30 cellular contexts compared by ENCODE assay signal in genomic region chr2:121492409-121492808, GRCh38. TPM values are rescaled to one million over a fixed set of nuclear protein-coding genes. Genes with fewer than 3 reads are reported as not detected.
"Had no signal": no experiment of that assay in that cellular context is flagged by ENCODE, and none has a peak within 500 bp of the region (broad histone marks: within the 10 kb centered on the region; RNA-seq: fewer than 3 reads in every experiment).

No MANE protein-coding gene starts in this region.

- DNase-seq: activated CD4-positive, alpha-beta T cell treated with anti-CD3 and anti-CD28 coated beads for 48 hours; activated CD4-positive, alpha-beta T cell treated with anti-CD3 and anti-CD28 coated beads, Interleukin-2, amount 50 U/mL, for 48 hours; activated CD8-positive, alpha-beta memory T cell treated with anti-CD3 and anti-CD28 coated beads, Interleukin-2, amount 50 U/mL, for 48 hours; activated effector memory CD4-positive, alpha-beta T cell treated with Interleukin-2 at 50 U/mL for 16 hours; activated naive CD4-positive, alpha-beta T cell treated with Interleukin-2 at 50 U/mL for 16 hours; activated T-cell treated with anti-CD3 and anti-CD28 coated beads, Interleukin-2, amount 50 U/mL, for 24 hours; anterior cingulate cortex; dorsolateral prefrontal cortex; effector memory CD4-positive, alpha-beta T cell; foreskin fibroblast; head of caudate nucleus; hippocampal formation; naive B cell; posterior cingulate gyrus; spleen; stimulated activated naive CD8-positive, alpha-beta T cell treated with anti-CD3 and anti-CD28 coated beads, Interleukin-15, Interleukin-2, amounts not matched to agents 100 U/mL and 50 U/mL, for 24 hours; T-cell; trophoblast cell; uterus had no signal

- H3K27ac Mint-ChIP-seq: activated naive CD8-positive, alpha-beta T cell; mesothelial cell of epicardium; neural progenitor cell; T-cell; T-helper 2 cell treated with Interferon-gamma antibody and Interleukin-4, amounts not matched to agents 5 μg/mL and 100 μg/mL, for 36 hours had no signal

- H3K27me3 Mint-ChIP-seq: activated naive CD8-positive, alpha-beta T cell; activated T-cell treated with anti-CD3 and anti-CD28 coated beads, Interleukin-2, amount 50 U/mL, for 24 hours; naive B cell; T-cell had no signal

- H3K27ac ChIP-seq: cardiac muscle cell, coronary artery, neural progenitor cell, spleen, thoracic aorta, uterus had no signal

- H3K4me3 Mint-ChIP-seq: activated naive CD8-positive, alpha-beta T cell; activated T-cell treated with anti-CD3 and anti-CD28 coated beads, Interleukin-2, amount 50 U/mL, for 24 hours; mesothelial cell of epicardium; naive B cell; neural progenitor cell; T-cell; T-helper 2 cell treated with Interferon-gamma antibody and Interleukin-4, amounts not matched to agents 5 μg/mL and 100 μg/mL, for 36 hours had no signal

- ATAC-seq: esophagus mucosa; right cardiac atrium; stimulated activated naive CD8-positive, alpha-beta T cell treated with anti-CD3 and anti-CD28 coated beads, Interleukin-15, Interleukin-2, amounts not matched to agents 100 U/mL and 50 U/mL, for 24 hours; T-cell had no signal

- H3K9me3 Mint-ChIP-seq: activated T-cell treated with anti-CD3 and anti-CD28 coated beads, Interleukin-2, amount 50 U/mL, for 24 hours; mesothelial cell of epicardium; naive B cell; neural progenitor cell; T-cell; T-helper 2 cell treated with Interferon-gamma antibody and Interleukin-4, amounts not matched to agents 5 μg/mL and 100 μg/mL, for 36 hours had no signal

RNA-seq across cellular contexts. Expression of gene RNU4ATAC, which starts 38.3 kb away (rescaled TPM):
- total RNA-seq: cardiac muscle cell, esophagus mucosa, kidney epithelial cell, mesothelial cell of epicardium, omental fat pad, T-cell, thoracic aorta had no signal
